ENCODE assay signal across 1 cellular context in genomic region chr6:107280791-107281190, GRCh38.
TF ChIP-seq lines count a peak whose summit lies in the region.

No MANE protein-coding gene starts in this region.

TF ChIP-seq in K562, 482 proteins besides CTCF, POLR2A, EP300 and RAD21 (continued from another document):
- TF ChIP-seq, protein P1, sequence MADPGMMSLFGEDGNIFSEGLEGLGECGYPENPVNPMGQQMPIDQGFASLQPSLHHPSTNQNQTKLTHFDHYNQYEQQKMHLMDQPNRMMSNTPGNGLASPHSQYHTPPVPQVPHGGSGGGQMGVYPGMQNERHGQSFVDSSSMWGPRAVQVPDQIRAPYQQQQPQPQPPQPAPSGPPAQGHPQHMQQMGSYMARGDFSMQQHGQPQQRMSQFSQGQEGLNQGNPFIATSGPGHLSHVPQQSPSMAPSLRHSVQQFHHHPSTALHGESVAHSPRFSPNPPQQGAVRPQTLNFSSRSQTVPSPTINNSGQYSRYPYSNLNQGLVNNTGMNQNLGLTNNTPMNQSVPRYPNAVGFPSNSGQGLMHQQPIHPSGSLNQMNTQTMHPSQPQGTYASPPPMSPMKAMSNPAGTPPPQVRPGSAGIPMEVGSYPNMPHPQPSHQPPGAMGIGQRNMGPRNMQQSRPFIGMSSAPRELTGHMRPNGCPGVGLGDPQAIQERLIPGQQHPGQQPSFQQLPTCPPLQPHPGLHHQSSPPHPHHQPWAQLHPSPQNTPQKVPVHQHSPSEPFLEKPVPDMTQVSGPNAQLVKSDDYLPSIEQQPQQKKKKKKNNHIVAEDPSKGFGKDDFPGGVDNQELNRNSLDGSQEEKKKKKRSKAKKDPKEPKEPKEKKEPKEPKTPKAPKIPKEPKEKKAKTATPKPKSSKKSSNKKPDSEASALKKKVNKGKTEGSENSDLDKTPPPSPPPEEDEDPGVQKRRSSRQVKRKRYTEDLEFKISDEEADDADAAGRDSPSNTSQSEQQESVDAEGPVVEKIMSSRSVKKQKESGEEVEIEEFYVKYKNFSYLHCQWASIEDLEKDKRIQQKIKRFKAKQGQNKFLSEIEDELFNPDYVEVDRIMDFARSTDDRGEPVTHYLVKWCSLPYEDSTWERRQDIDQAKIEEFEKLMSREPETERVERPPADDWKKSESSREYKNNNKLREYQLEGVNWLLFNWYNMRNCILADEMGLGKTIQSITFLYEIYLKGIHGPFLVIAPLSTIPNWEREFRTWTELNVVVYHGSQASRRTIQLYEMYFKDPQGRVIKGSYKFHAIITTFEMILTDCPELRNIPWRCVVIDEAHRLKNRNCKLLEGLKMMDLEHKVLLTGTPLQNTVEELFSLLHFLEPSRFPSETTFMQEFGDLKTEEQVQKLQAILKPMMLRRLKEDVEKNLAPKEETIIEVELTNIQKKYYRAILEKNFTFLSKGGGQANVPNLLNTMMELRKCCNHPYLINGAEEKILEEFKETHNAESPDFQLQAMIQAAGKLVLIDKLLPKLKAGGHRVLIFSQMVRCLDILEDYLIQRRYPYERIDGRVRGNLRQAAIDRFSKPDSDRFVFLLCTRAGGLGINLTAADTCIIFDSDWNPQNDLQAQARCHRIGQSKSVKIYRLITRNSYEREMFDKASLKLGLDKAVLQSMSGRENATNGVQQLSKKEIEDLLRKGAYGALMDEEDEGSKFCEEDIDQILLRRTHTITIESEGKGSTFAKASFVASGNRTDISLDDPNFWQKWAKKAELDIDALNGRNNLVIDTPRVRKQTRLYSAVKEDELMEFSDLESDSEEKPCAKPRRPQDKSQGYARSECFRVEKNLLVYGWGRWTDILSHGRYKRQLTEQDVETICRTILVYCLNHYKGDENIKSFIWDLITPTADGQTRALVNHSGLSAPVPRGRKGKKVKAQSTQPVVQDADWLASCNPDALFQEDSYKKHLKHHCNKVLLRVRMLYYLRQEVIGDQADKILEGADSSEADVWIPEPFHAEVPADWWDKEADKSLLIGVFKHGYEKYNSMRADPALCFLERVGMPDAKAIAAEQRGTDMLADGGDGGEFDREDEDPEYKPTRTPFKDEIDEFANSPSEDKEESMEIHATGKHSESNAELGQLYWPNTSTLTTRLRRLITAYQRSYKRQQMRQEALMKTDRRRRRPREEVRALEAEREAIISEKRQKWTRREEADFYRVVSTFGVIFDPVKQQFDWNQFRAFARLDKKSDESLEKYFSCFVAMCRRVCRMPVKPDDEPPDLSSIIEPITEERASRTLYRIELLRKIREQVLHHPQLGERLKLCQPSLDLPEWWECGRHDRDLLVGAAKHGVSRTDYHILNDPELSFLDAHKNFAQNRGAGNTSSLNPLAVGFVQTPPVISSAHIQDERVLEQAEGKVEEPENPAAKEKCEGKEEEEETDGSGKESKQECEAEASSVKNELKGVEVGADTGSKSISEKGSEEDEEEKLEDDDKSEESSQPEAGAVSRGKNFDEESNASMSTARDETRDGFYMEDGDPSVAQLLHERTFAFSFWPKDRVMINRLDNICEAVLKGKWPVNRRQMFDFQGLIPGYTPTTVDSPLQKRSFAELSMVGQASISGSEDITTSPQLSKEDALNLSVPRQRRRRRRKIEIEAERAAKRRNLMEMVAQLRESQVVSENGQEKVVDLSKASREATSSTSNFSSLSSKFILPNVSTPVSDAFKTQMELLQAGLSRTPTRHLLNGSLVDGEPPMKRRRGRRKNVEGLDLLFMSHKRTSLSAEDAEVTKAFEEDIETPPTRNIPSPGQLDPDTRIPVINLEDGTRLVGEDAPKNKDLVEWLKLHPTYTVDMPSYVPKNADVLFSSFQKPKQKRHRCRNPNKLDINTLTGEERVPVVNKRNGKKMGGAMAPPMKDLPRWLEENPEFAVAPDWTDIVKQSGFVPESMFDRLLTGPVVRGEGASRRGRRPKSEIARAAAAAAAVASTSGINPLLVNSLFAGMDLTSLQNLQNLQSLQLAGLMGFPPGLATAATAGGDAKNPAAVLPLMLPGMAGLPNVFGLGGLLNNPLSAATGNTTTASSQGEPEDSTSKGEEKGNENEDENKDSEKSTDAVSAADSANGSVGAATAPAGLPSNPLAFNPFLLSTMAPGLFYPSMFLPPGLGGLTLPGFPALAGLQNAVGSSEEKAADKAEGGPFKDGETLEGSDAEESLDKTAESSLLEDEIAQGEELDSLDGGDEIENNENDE (IDR thresholded peaks at IDR 0.05; ENCODE audit: low read depth, low read length) = no peak
- TF ChIP-seq USF1 (CRISPR knock-in tag; IDR thresholded peaks at IDR 0.05) (peak; percentile 52; the same call in 1 of the 2 replicates), RAD51 (IDR thresholded peaks at IDR 0.05; ENCODE audit: borderline replicate concordance, low read depth) (peak; percentile 84), ZNF583 (CRISPR knock-in tag; IDR thresholded peaks at IDR 0.05) (no peak)
- TF ChIP-seq, protein P2, sequence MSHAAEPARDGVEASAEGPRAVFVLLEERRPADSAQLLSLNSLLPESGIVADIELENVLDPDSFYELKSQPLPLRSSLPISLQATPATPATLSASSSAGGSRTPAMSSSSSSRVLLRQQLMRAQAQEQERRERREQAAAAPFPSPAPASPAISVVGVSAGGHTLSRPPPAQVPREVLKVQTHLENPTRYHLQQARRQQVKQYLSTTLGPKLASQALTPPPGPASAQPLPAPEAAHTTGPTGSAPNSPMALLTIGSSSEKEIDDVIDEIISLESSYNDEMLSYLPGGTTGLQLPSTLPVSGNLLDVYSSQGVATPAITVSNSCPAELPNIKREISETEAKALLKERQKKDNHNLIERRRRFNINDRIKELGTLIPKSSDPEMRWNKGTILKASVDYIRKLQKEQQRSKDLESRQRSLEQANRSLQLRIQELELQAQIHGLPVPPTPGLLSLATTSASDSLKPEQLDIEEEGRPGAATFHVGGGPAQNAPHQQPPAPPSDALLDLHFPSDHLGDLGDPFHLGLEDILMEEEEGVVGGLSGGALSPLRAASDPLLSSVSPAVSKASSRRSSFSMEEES (CRISPR knock-in tag; IDR thresholded peaks at IDR 0.05) = peak; percentile 82
TF ChIP-seq in K562: peak in this region for 6.
